In the genomic region with DNA sequence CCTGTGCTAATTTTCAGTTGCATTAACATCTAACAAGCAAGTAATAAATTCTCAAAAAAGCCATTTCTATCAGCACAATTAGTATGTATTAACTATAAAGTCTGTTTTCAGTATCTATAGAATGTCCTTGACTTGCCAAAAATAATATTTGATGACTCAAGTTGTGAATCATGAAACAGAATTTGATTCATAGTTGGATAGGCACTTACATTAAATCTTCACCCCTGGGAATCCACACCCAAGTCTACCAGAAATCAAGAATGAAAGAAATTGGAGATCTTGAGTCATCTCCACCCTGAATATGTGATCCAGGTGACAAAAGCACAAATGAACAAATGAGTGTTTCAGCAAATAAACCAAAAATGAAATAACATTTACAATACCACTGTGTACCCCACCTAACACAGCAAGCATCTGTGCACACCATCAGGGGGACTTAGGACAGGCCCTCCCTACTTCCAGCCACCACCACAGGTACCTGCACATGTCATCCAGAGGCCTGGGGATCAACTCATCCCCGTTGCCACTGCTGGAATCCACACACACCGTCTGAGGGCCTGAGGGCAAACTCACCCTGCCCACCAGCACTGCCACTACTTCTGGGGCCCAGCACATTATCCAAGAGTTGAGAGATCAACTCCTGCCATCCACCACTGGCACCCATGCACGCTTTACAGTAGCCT, we compare ENCODE assay signal across 23 cellular contexts.
DNase-seq lines count a peak whose midpoint lies in the region; ATAC-seq, FAIRE-seq and TF ChIP-seq lines count a peak whose summit lies in the region.
"Had no signal": no experiment of that assay in that cellular context is flagged by ENCODE, and none has a peak within 500 bp of the region (broad histone marks: within the 10 kb centered on the region; RNA-seq: fewer than 3 reads in every experiment).

No MANE protein-coding gene starts in this region.

- peak overlapping the region; percentile 80 for H3K27ac ChIP-seq in RWPE2 (ENCODE audit: poor library complexity, severe bottlenecking)
- no peak overlapping the region for H3K27ac ChIP-seq in naive thymus-derived CD4-positive, alpha-beta T cell (ENCODE audit: low read depth, low read length)
- H3K27ac ChIP-seq: thoracic aorta had no signal

- peaks cover 8% of the 10 kb centered on the region for H3K9me3 ChIP-seq in RWPE2 (ENCODE audit: severe bottlenecking)
- no peaks in the 10 kb centered on the region for H3K9me3 ChIP-seq in naive thymus-derived CD4-positive, alpha-beta T cell (ENCODE audit: control insufficient read depth in 2 of 3, low read length in 3 of 3)

- POLR2A ChIA-PET in naive thymus-derived CD4-positive, alpha-beta T cell (lab: Charles Lee), result no interaction called here

- TF ChIP-seq CTCF in RWPE2 (IDR thresholded peaks at IDR 0.05; ENCODE audit: poor library complexity, severe bottlenecking), result no peak
- TF ChIP-seq CTCF in epithelial cell of esophagus (IDR thresholded peaks at IDR 0.05; ENCODE audit: insufficient read depth, low read depth, low read length, missing control alignments), result no peak

- H3K27me3 Mint-ChIP-seq in naive thymus-derived CD4-positive, alpha-beta T cell, result no peaks in the 10 kb centered on the region

- H3K9me3 Mint-ChIP-seq in naive thymus-derived CD4-positive, alpha-beta T cell, result peaks cover 4 to 53% (median 29%) of the 10 kb centered on the region in 11 donors

- H3K27me3 ChIP-seq in RWPE2 (ENCODE audit: insufficient read depth, poor library complexity, severe bottlenecking), result no peaks in the 10 kb centered on the region
- no peaks in the 10 kb centered on the region for H3K27me3 ChIP-seq in naive thymus-derived CD4-positive, alpha-beta T cell (ENCODE audit: control insufficient read depth in 2 of 2, insufficient read depth in 2 of 2, low read length in 2 of 2)

- H3K4me3 ChIP-seq in RWPE2 (ENCODE audit: severe bottlenecking) (no peak overlapping the region), epithelial cell of esophagus (ENCODE audit: low read length) (no peak overlapping the region)
- H3K4me3 ChIP-seq in naive thymus-derived CD4-positive, alpha-beta T cell (ENCODE audit: low read length), result no peak overlapping the region
- H3K4me3 ChIP-seq: GM12878, thoracic aorta had no signal

- DNase-seq in HCEC 1CT (peak; percentile 28), RWPE2 (ENCODE audit: low spot score) (no peak), epithelial cell of esophagus (ENCODE audit: low read depth) (peak; percentile 85), iris pigment epithelial cell (ENCODE audit: low read depth) (peak; percentile 41), NCI-H510A (lab: John Stamatoyannopoulos, UW) (no peak), urothelium cell line (ENCODE audit: low spot score) (no peak)
- DNase-seq in naive thymus-derived CD4-positive, alpha-beta T cell, result no peak
- DNase-seq: ACHN; activated CD4-positive, alpha-beta T cell treated with anti-CD3 and anti-CD28 coated beads, Interleukin-2, amount 50 U/mL, for 1 hour; activated naive CD4-positive, alpha-beta T cell treated with anti-CD3 and anti-CD28 coated beads, Interleukin-2, amount 50 U/mL, for 16 hours; Kasumi-1; left cardiac atrium; mesenchymal stem cell; NCI-H1048; NCI-H187 treated with DMSO at 0.1 percent for 48 hours; NCI-H69; stimulated activated CD4-positive, alpha-beta T cell treated with anti-CD3 and anti-CD28 coated beads, Interleukin-12 subunit alpha, Interleukin-12 subunit beta, amount 100 ng/mL, for 4 hours; stimulated activated CD4-positive, alpha-beta T cell treated with anti-CD3 and anti-CD28 coated beads, Interleukin-4, amount 100 ng/mL, for 4 hours; stimulated activated naive CD4-positive, alpha-beta T cell had no signal

- H3K36me3 ChIP-seq in RWPE2 (ENCODE audit: low read depth), result no peaks in the 10 kb centered on the region
- no peaks in the 10 kb centered on the region for H3K36me3 ChIP-seq in naive thymus-derived CD4-positive, alpha-beta T cell (ENCODE audit: control insufficient read depth in 2 of 3, insufficient read depth in 3 of 3, low read length in 3 of 3)
- H3K36me3 ChIP-seq: thoracic aorta had no signal

- intact Hi-C loops in naive thymus-derived CD4-positive, alpha-beta T cell (cut with micrococcal nuclease), result no loop called here

- no peak overlapping the region for H3K27ac Mint-ChIP-seq in naive thymus-derived CD4-positive, alpha-beta T cell

- ATAC-seq in RWPE2 (ENCODE audit: low read depth) (peak; percentile 92), GM18520 (IDR thresholded peaks at IDR 0.05; ENCODE audit: unreplicated experiment) (no peak)
- no peak for ATAC-seq in naive thymus-derived CD4-positive, alpha-beta T cell
- ATAC-seq: GM12878, left cardiac atrium had no signal

- CTCF ChIA-PET in naive thymus-derived CD4-positive, alpha-beta T cell (lab: Charles Lee), result no interaction called here

- H3K4me3 Mint-ChIP-seq in naive thymus-derived CD4-positive, alpha-beta T cell, result no peak overlapping the region

- peaks cover 10% of the 10 kb centered on the region for H3K4me1 ChIP-seq in RWPE2 (ENCODE audit: insufficient read depth, poor library complexity, severe bottlenecking)
- no peaks in the 10 kb centered on the region for H3K4me1 ChIP-seq in naive thymus-derived CD4-positive, alpha-beta T cell (ENCODE audit: control insufficient read depth in 2 of 2, insufficient read depth in 2 of 2, low read length in 2 of 2)

- H3K36me3 Mint-ChIP-seq in naive thymus-derived CD4-positive, alpha-beta T cell, result peaks cover 0 to 5% (median 0%) of the 10 kb centered on the region in 5 donors

- no peaks in the 10 kb centered on the region for H3K4me1 Mint-ChIP-seq in naive thymus-derived CD4-positive, alpha-beta T cell

- no peak for FAIRE-seq in urothelium cell line (lab: Jason Lieb, UNC)
- FAIRE-seq: GM12878, H54 had no signal

Comparison
In these comparisons a context has a peak if more than half of its experiments do, and no peak if none do; other contexts are left out.
1. DNase-seq: peak in HCEC 1CT (single experiment), epithelial cell of esophagus (single experiment) and iris pigment epithelial cell (single experiment); none in RWPE2 (single experiment), naive thymus-derived CD4-positive, alpha-beta T cell (0 of 9), NCI-H510A (single experiment) and urothelium cell line (single experiment).